Comparison of ENCODE assay signal across 25 cellular contexts in genomic region chr1:151957098-151957497, GRCh38.
"Had no signal": no experiment of that assay in that cellular context is flagged by ENCODE, and none has a peak within 500 bp of the region (broad histone marks: within the 10 kb centered on the region; RNA-seq: fewer than 3 reads in every experiment).

No MANE protein-coding gene starts in this region.

- H3K4me1 ChIP-seq: neural progenitor cell, parathyroid adenoma, psoas muscle, sigmoid colon, vagina had no signal

- H3K9ac ChIP-seq: neural progenitor cell, parathyroid adenoma had no signal

- ATAC-seq: psoas muscle; right cardiac atrium; right lobe of liver; stimulated activated effector memory CD8-positive, alpha-beta T cell treated with anti-CD3 and anti-CD28 coated beads, Interleukin-12 subunit alpha, Interleukin-12 subunit beta, amount 100 ng/mL, for 72 hours; stimulated activated naive B cell treated with anti-CD40 and anti-IgM and Interleukin-4, amounts not matched to agents 10 μg/mL and 1 μg/mL and 100 μg/mL, for 72 hours had no signal

- H3K9me3 ChIP-seq: ovary, psoas muscle, right lobe of liver, sigmoid colon, stomach, thoracic aorta, thyroid gland, tibial nerve, upper lobe of left lung, vagina had no signal

- DNase-seq: occipital lobe; ovary; posterior cingulate gyrus; psoas muscle; right cardiac atrium; right lobe of liver; sigmoid colon; small intestine; stimulated activated CD4-positive, alpha-beta T cell treated with anti-CD3 and anti-CD28 coated beads, Interleukin-15, amount 100 ng/mL, for 24 hours; stimulated activated CD4-positive, alpha-beta T cell treated with anti-CD3 and anti-CD28 coated beads, Interleukin-2, amount 100 ng/mL, for 24 hours; stimulated activated CD4-positive, alpha-beta T cell treated with anti-CD3 and anti-CD28 coated beads, Interleukin-2, amount 100 ng/mL, for 48 hours; stimulated activated CD4-positive, alpha-beta T cell treated with anti-CD3 and anti-CD28 coated beads, Interleukin-4, amount 100 ng/mL, for 24 hours; stimulated activated naive B cell treated with anti-CD40 and anti-IgM and Interleukin-4, amounts not matched to agents 10 μg/mL and 1 μg/mL and 100 μg/mL, for 72 hours; stimulated activated naive CD4-positive, alpha-beta T cell treated with Interleukin-2 at 50 U/mL for 16 hours; stomach; thyroid gland; trophoblast cell; upper lobe of left lung had no signal

- FAIRE-seq: urothelium cell line had no signal

- H3K27me3 ChIP-seq: neural progenitor cell, ovary, right lobe of liver, sigmoid colon, stomach, thyroid gland, tibial nerve, upper lobe of left lung, vagina had no signal

- H3K27ac ChIP-seq: neural progenitor cell, ovary, parathyroid adenoma, psoas muscle, right lobe of liver, sigmoid colon, stomach, thoracic aorta, thyroid gland, tibial nerve, upper lobe of left lung, vagina had no signal

- H3K36me3 ChIP-seq: neural progenitor cell, ovary, right lobe of liver, sigmoid colon, stomach, thoracic aorta, thyroid gland, tibial nerve, upper lobe of left lung, vagina had no signal

- H3K79me2 ChIP-seq: parathyroid adenoma had no signal

- H2AFZ ChIP-seq: neural progenitor cell, parathyroid adenoma had no signal

- H3K4me2 ChIP-seq: neural progenitor cell had no signal

- H3K4me3 ChIP-seq: neural progenitor cell, ovary, psoas muscle, right lobe of liver, sigmoid colon, stomach, thoracic aorta, thyroid gland, tibial nerve, upper lobe of left lung, vagina had no signal
